ENCODE assay signal across 30 cellular contexts in the genomic region with DNA sequence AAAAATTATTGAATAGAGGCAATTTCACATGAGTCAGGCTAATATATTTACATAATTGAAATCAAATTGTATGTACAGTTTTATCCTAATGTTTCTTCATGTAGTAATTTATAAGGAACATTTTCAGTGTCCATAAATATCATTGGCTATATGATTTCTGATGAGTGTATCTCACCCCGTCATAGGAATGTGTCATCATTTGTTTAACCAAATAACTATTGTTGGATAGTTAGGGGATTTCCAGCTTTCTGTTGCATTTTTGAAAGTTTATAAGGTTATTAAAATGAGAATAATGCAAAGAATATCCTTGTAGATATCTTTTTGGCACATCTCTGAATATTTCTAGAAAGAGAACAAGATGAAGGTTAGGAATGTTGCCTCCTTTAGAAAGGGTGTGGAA. TPM values are rescaled to one million over a fixed set of nuclear protein-coding genes. Genes with fewer than 3 reads are reported as not detected.
DNase-seq lines count a peak whose midpoint lies in the region; ATAC-seq, FAIRE-seq and TF ChIP-seq lines count a peak whose summit lies in the region.
"Had no signal": no experiment of that assay in that cellular context is flagged by ENCODE, and none has a peak within 500 bp of the region (broad histone marks: within the 10 kb centered on the region; RNA-seq: fewer than 3 reads in every experiment).

No MANE protein-coding gene starts in this region.

- peaks cover 14% of the 10 kb centered on the region for H3K36me3 ChIP-seq in CD4-positive, CD25-positive, alpha-beta regulatory T cell (ENCODE audit: control insufficient read depth, insufficient read depth, low read length)
- H3K36me3 ChIP-seq in GM12878 (ENCODE audit: control insufficient read depth in 2 of 2, insufficient read depth in 2 of 2, low read length in 1 of 2): no peaks in the 10 kb centered on the region
- H3K36me3 ChIP-seq: BLaER1, neural progenitor cell, Peyer's patch, right lobe of liver had no signal

- no peak for TF ChIP-seq RAD21 in GM12878 (IDR thresholded peaks at IDR 0.05; ENCODE audit: insufficient read depth, low read depth, low read length)

- H3K27me3 Mint-ChIP-seq in CD4-positive, CD25-positive, alpha-beta regulatory T cell: no peaks in the 10 kb centered on the region
- H3K27me3 Mint-ChIP-seq: stimulated activated memory B cell treated with anti-CD40 and anti-IgM and Interleukin-4, amounts not matched to agents 10 μg/mL and 1 μg/mL and 100 μg/mL, for 72 hours had no signal

- DNase-seq in CD4-positive, CD25-positive, alpha-beta regulatory T cell: no peak
- DNase-seq in HCEC 1CT (peak; percentile 32), GM12878 (ENCODE audit: low read depth, low spot score) (no peak), fibroblast of the aortic adventitia (ENCODE audit: low read depth) (peak; percentile 38), HUDEP-2 (lab: John Stamatoyannopoulos, UW; ENCODE audit: unreplicated experiment in 76 of 76) (no peak), NCI-H1105 treated with DMSO at 0.1 percent for 48 hours (lab: John Stamatoyannopoulos, UW) (no peak), GOT3 (lab: John Stamatoyannopoulos, UW) (no peak)
- DNase-seq: activated CD4-positive, alpha-beta T cell treated with anti-CD3 and anti-CD28 coated beads, Interleukin-2, amount 50 U/mL, for 48 hours; activated CD4-positive, CD25-positive, alpha-beta regulatory T cell; activated CD8-positive, alpha-beta memory T cell treated with anti-CD3 and anti-CD28 coated beads, Interleukin-2, amount 50 U/mL, for 48 hours; activated effector memory CD4-positive, alpha-beta T cell treated with Interleukin-2 at 50 U/mL for 16 hours; cerebellar nuclear complex; DND-41; dorsolateral prefrontal cortex; foreskin fibroblast; heart right ventricle; NCI-H1105; NCI-H1930; NCI-H526; Peyer's patch; posterior cingulate gyrus; right lobe of liver; stimulated activated CD4-positive, alpha-beta T cell treated with anti-CD3 and anti-CD28 coated beads, Interleukin-4, amount 100 ng/mL, for 1 hour; T-helper 1 cell had no signal

- no peak overlapping the region for H3K4me2 ChIP-seq in GM12878 (ENCODE audit: control insufficient read depth, insufficient read depth)
- H3K4me2 ChIP-seq: BLaER1, neural progenitor cell had no signal

- 0% methylated on average over 1 of the region's 1 CpG for WGBS in GM12878 (ENCODE audit: insufficient coverage, insufficient replicate concordance, low lambda C conversion rate, missing lambda C conversion rate)

- H3K4me3 ChIP-seq in CD4-positive, CD25-positive, alpha-beta regulatory T cell (ENCODE audit: low read depth, low read length): no peak overlapping the region
- no peak overlapping the region for H3K4me3 ChIP-seq in GM12878
- no peak overlapping the region for H3K4me3 ChIP-seq in fibroblast of the aortic adventitia (ENCODE audit: low read depth, low read length)
- H3K4me3 ChIP-seq: BLaER1, dorsolateral prefrontal cortex, heart right ventricle, neural progenitor cell, Peyer's patch, right lobe of liver had no signal

- SMC1A ChIA-PET in GM12878 (lab: Charles Lee; ENCODE audit: uncharacterized antibody, unreplicated experiment): interaction anchor here (0.8 to 5.7 kb wide), 2 partner anchors 28 to 475 kb away, joined by 3 to 83 read pairs; no protein-coding TSS in a partner anchor

- H3K4me1 Mint-ChIP-seq in CD4-positive, CD25-positive, alpha-beta regulatory T cell: peaks cover 22 to 41% (median 40%) of the 10 kb centered on the region in 4 donors
- H3K4me1 Mint-ChIP-seq: neural progenitor cell had no signal

- H3K4me1 ChIP-seq in CD4-positive, CD25-positive, alpha-beta regulatory T cell (ENCODE audit: control insufficient read depth, insufficient read depth, low read length, poor library complexity, severe bottlenecking): peaks cover 24% of the 10 kb centered on the region
- H3K4me1 ChIP-seq in GM12878 (ENCODE audit: control insufficient read depth, insufficient read depth, low read length): peaks cover 13% of the 10 kb centered on the region
- H3K4me1 ChIP-seq: neural progenitor cell had no signal

- no peaks in the 10 kb centered on the region for H4K20me1 ChIP-seq in GM12878 (ENCODE audit: control insufficient read depth, insufficient read depth)
- H4K20me1 ChIP-seq: BLaER1 had no signal

- H3K27me3 ChIP-seq in CD4-positive, CD25-positive, alpha-beta regulatory T cell (ENCODE audit: control insufficient read depth, insufficient read depth, low read length): no peaks in the 10 kb centered on the region
- no peaks in the 10 kb centered on the region for H3K27me3 ChIP-seq in GM12878 (replicated peaks in 1 of 2; ENCODE audit: control insufficient read depth in 2 of 2, insufficient read depth in 2 of 2, low read length in 1 of 2)
- H3K27me3 ChIP-seq: BLaER1, dorsolateral prefrontal cortex, heart right ventricle, neural progenitor cell, Peyer's patch, right lobe of liver had no signal

- intact Hi-C loops in GM12878 (cut with micrococcal nuclease; ENCODE audit: unreplicated experiment): loop anchor here (1.0 kb wide), 1 partner anchor 84 kb away; no protein-coding TSS in a partner anchor

- H3K9me3 Mint-ChIP-seq in CD4-positive, CD25-positive, alpha-beta regulatory T cell: no peaks in the 10 kb centered on the region
- H3K9me3 Mint-ChIP-seq: neural progenitor cell; stimulated activated memory B cell treated with anti-CD40 and anti-IgM and Interleukin-4, amounts not matched to agents 10 μg/mL and 1 μg/mL and 100 μg/mL, for 72 hours had no signal

- no peak overlapping the region for H3K9ac ChIP-seq in GM12878 (ENCODE audit: control insufficient read depth, insufficient read depth, low read length)
- H3K9ac ChIP-seq: BLaER1, neural progenitor cell had no signal

- CTCF ChIA-PET in GM12878 (lab: Yijun Ruan, JAX): interaction anchor here (0.6 to 3.7 kb wide), 4 partner anchors 29 to 464 kb away, joined by 3 to 72 read pairs (median 8); partner anchors contain the start of gene SYTL3

- ATAC-seq in CD4-positive, CD25-positive, alpha-beta regulatory T cell (ENCODE audit: low read depth in 2 of 2): no peak
- peak; percentile 33; the same call in 1 of the 3 replicates for ATAC-seq in GM12878
- no peak for ATAC-seq in HG02678 (IDR thresholded peaks at IDR 0.05; ENCODE audit: unreplicated experiment)
- ATAC-seq: heart right ventricle; HepG2; right lobe of liver; stimulated activated memory B cell treated with anti-CD40 and anti-IgM and Interleukin-4, amounts not matched to agents 10 μg/mL and 1 μg/mL and 100 μg/mL, for 72 hours had no signal

- TF ChIP-seq EP300 in GM12878 (IDR thresholded peaks at IDR 0.05; ENCODE audit: borderline replicate concordance in 1 of 2, control insufficient read depth in 1 of 2, low read depth in 2 of 2, low read length in 2 of 2): no peak

- in situ Hi-C loops in GM12878 (cut with MboI): no loop called here

- no peak for FAIRE-seq in GM12878 (lab: Jason Lieb, UNC)
- FAIRE-seq: HepG2 had no signal

- no TSS peak for BruUV-seq in GM12878 (replicated peaks; lab: Mats Ljungman, UMichigan)

- H2AFZ ChIP-seq in GM12878 (ENCODE audit: control insufficient read depth, low read depth, low read length): no peak overlapping the region
- H2AFZ ChIP-seq: neural progenitor cell had no signal

- H3K27ac Mint-ChIP-seq in CD4-positive, CD25-positive, alpha-beta regulatory T cell: peak overlapping the region in 1 of 3 donors; percentile 66
- H3K27ac Mint-ChIP-seq: neural progenitor cell had no signal

- no peak for TF ChIP-seq CTCF in GM12878 (IDR thresholded peaks at IDR 0.05 in 2 of 3, conservative IDR thresholded peaks at IDR 0.05 in 1 of 3; ENCODE audit: control insufficient read depth in 2 of 3, extremely low read depth in 1 of 3, insufficient read depth in 1 of 3, low read depth in 3 of 3, low read length in 3 of 3)
- no peak for TF ChIP-seq CTCF in fibroblast of the aortic adventitia (IDR thresholded peaks at IDR 0.05; ENCODE audit: insufficient read depth, low read length)

- peaks cover 15% of the 10 kb centered on the region for H3K36me3 Mint-ChIP-seq in CD4-positive, CD25-positive, alpha-beta regulatory T cell
- H3K36me3 Mint-ChIP-seq: neural progenitor cell had no signal

- no peaks in the 10 kb centered on the region for H3K79me2 ChIP-seq in GM12878 (ENCODE audit: control insufficient read depth, insufficient read depth, low read length)

- H3K4me3 Mint-ChIP-seq in CD4-positive, CD25-positive, alpha-beta regulatory T cell: no peak overlapping the region
- H3K4me3 Mint-ChIP-seq: neural progenitor cell; stimulated activated memory B cell treated with anti-CD40 and anti-IgM and Interleukin-4, amounts not matched to agents 10 μg/mL and 1 μg/mL and 100 μg/mL, for 72 hours had no signal

- peak overlapping the region; percentile 23 for H3K27ac ChIP-seq in CD4-positive, CD25-positive, alpha-beta regulatory T cell (ENCODE audit: insufficient read depth, low read length, poor library complexity, severe bottlenecking)
- H3K27ac ChIP-seq in GM12878 (ENCODE audit: control insufficient read depth, insufficient read depth): no peak overlapping the region
- H3K27ac ChIP-seq: BLaER1, dorsolateral prefrontal cortex, heart right ventricle, HL-60, neural progenitor cell, right lobe of liver had no signal

- RAD21 ChIA-PET in GM12878 (lab: Charles Lee; ENCODE audit: unreplicated experiment): interaction anchor here (0.6 to 3.9 kb wide), 4 partner anchors 28 to 468 kb away, joined by 3 to 61 read pairs (median 6); no protein-coding TSS in a partner anchor

- POLR2A ChIA-PET in GM12878 (lab: Charles Lee): no interaction called here

- no peak for TF ChIP-seq POLR2A in GM12878 (IDR thresholded peaks at IDR 0.05; ENCODE audit: low read depth, low read length)

- no peaks in the 10 kb centered on the region for H3K9me3 ChIP-seq in CD4-positive, CD25-positive, alpha-beta regulatory T cell (ENCODE audit: control insufficient read depth in 2 of 2, low read length in 2 of 2)
- no peaks in the 10 kb centered on the region; the same call in 2 of the 3 replicates for H3K9me3 ChIP-seq in GM12878 (replicated peaks; ENCODE audit: control insufficient read depth, insufficient read depth, low read length)
- H3K9me3 ChIP-seq: BLaER1, heart right ventricle, Peyer's patch, right lobe of liver had no signal

RNA-seq across cellular contexts. Expression of gene SYTL3, which starts 39.0 kb away (rescaled TPM):
- 54.8 TPM for total RNA-seq in CD4-positive, CD25-positive, alpha-beta regulatory T cell
- polyA plus RNA-seq in CD4-positive, CD25-positive, alpha-beta regulatory T cell: 10 to 100 TPM; 12.2 to 15.5 (median 13.8) TPM
- 30.4 and 37.7 TPM in 2 replicates for total RNA-seq in GM12878 (2013; cell fraction: nucleolus; rRNA removed)
- total RNA-seq in GM12878 (2014; rRNA removed): 9.1 and 9.4 TPM in 2 replicates
- 6.4 and 6.7 TPM in 2 replicates for total RNA-seq in GM12878 (2014; rRNA removed; fragmentation: Illumina TruSeq; extraction: Trizol)
- total RNA-seq in GM12878 (2021): 7.1 and 8.4 TPM in 2 replicates
- 4.8 TPM for polyA plus RNA-seq in GM12878 (2011; ENCODE audit: low read depth)
- polyA plus RNA-seq in GM12878 (2011; rRNA removed): 12.1 and 12.9 TPM in 2 replicates
- 11.7 and 15.5 TPM in 2 replicates for polyA plus RNA-seq in GM12878 (2011; cell fraction: cytosol; rRNA removed)
- polyA plus RNA-seq in GM12878 (2011; cell fraction: nucleus; rRNA removed): 16.8 and 21.8 TPM in 2 replicates
- polyA plus RNA-seq in GM12878 (2012): 3.7 and 6.1 TPM in 2 replicates
- polyA plus RNA-seq in GM12878 (2014; fragmentation: Illumina TruSeq; extraction: Trizol): 8.0 and 8.3 TPM in 2 replicates
- polyA plus RNA-seq in GM12878 (2014; fragmentation: Nextera tagmentation; extraction: Ambion mirVana): 1 to 10 TPM; 3.3 to 4.2 TPM
- 7.1 and 7.2 TPM in 2 replicates for polyA plus RNA-seq in GM12878 (2014; rRNA removed)
- polyA plus RNA-seq in GM12878 (2016; fragmentation: Nextera tagmentation; extraction: Ambion mirVana): 1 to 10 TPM; 5.9 to 6.7 TPM
- 12.9 and 13.6 TPM in 2 replicates for polyA minus RNA-seq in GM12878 (2011; rRNA and poly(A)+ RNA removed)
- 2.9 and 4.1 TPM in 2 replicates for polyA minus RNA-seq in GM12878 (2011; cell fraction: cytosol; rRNA and poly(A)+ RNA removed)
- polyA minus RNA-seq in GM12878 (2011; cell fraction: nucleus; rRNA and poly(A)+ RNA removed): 7.6 and 18.4 TPM in 2 replicates
- total RNA-seq in fibroblast of the aortic adventitia (ENCODE audit: low replicate concordance): 1.9 and 10.5 TPM in 2 replicates

RNA-seq across cellular contexts. Expression of gene DYNLT1, which starts 44.3 kb away (rescaled TPM):
- total RNA-seq in CD4-positive, CD25-positive, alpha-beta regulatory T cell: 123 TPM
- polyA plus RNA-seq in CD4-positive, CD25-positive, alpha-beta regulatory T cell: 100 to 1,000 TPM; 103 to 127 (median 113) TPM
- 28.3 and 29.2 TPM in 2 replicates for total RNA-seq in GM12878 (2013; cell fraction: nucleolus; rRNA removed)
- total RNA-seq in GM12878 (2014; rRNA removed): 35.9 and 41.5 TPM in 2 replicates
- total RNA-seq in GM12878 (2014; rRNA removed; fragmentation: Illumina TruSeq; extraction: Trizol): 33.6 and 34.0 TPM in 2 replicates
- total RNA-seq in GM12878 (2021): 49.1 and 51.3 TPM in 2 replicates
- 84.8 TPM for polyA plus RNA-seq in GM12878 (2011; ENCODE audit: low read depth)
- 184 and 225 TPM in 2 replicates for polyA plus RNA-seq in GM12878 (2011; rRNA removed)
- polyA plus RNA-seq in GM12878 (2011; cell fraction: cytosol; rRNA removed): 123 and 164 TPM in 2 replicates
- 71.6 and 105 TPM in 2 replicates for polyA plus RNA-seq in GM12878 (2011; cell fraction: nucleus; rRNA removed)
- 43.5 and 55.4 TPM in 2 replicates for polyA plus RNA-seq in GM12878 (2012)
- 58.6 and 69.7 TPM in 2 replicates for polyA plus RNA-seq in GM12878 (2014; fragmentation: Illumina TruSeq; extraction: Trizol)
- 100 to 1,000 TPM; 246 to 298 TPM for polyA plus RNA-seq in GM12878 (2014; fragmentation: Nextera tagmentation; extraction: Ambion mirVana)
- 54.5 and 62.3 TPM in 2 replicates for polyA plus RNA-seq in GM12878 (2014; rRNA removed)
- 100 to 1,000 TPM; 116 to 119 TPM for polyA plus RNA-seq in GM12878 (2016; fragmentation: Nextera tagmentation; extraction: Ambion mirVana)
- polyA minus RNA-seq in GM12878 (2011; rRNA and poly(A)+ RNA removed): 91.6 and 112 TPM in 2 replicates
- polyA minus RNA-seq in GM12878 (2011; cell fraction: cytosol; rRNA and poly(A)+ RNA removed): 18.4 and 19.9 TPM in 2 replicates
- 14.9 and 18.1 TPM in 2 replicates for polyA minus RNA-seq in GM12878 (2011; cell fraction: nucleus; rRNA and poly(A)+ RNA removed)
- total RNA-seq in fibroblast of the aortic adventitia (ENCODE audit: low replicate concordance): 65.4 and 138 TPM in 2 replicates

Comparison
In these comparisons a context has a peak if more than half of its experiments do, and no peak if none do; other contexts are left out.
1. DNase-seq: peak in HCEC 1CT (single experiment) and fibroblast of the aortic adventitia (single experiment); none in CD4-positive, CD25-positive, alpha-beta regulatory T cell (0 of 3), GM12878 (single experiment), HUDEP-2 (0 of 76), NCI-H1105 treated with DMSO at 0.1 percent for 48 hours (single experiment) and GOT3 (single experiment).